In the genomic region with DNA sequence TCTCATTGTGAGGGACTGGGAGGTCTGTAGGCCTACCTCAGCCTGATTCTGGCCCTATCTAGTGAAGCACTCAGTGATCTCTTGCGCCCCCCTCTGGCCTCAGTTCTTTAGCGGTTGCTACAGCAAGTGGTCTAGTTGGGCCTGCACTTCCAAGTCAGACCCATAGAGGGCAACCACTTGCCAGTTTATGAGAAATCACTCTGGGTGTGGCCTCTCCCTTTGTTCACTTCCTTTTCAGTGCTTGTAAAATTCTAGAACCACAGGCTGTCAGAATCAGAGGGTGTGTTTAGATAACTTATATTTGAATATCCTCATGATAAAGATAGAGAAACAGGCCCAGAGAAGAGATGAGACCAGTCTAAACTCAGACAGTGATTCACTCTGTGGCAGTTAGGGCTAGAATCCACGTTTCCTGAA, we compare ENCODE assay signal across 8 cellular contexts.
DNase-seq lines count a peak whose midpoint lies in the region; ATAC-seq, FAIRE-seq and TF ChIP-seq lines count a peak whose summit lies in the region.

No MANE protein-coding gene starts in this region.

- no peaks in the 10 kb centered on the region for H3K27me3 ChIP-seq in left lung

- H3K9me3 ChIP-seq in left lung, result no peaks in the 10 kb centered on the region

- peak; percentile 89 for DNase-seq in AG10803 (ENCODE audit: low read depth)
- peak; percentile 50 to 81 for DNase-seq in NCI-H524 (lab: John Stamatoyannopoulos, UW)
- peak; percentile 87 to 95 for DNase-seq in activated CD4-positive, alpha-beta T cell treated with anti-CD3 and anti-CD28 coated beads for 4 hours
- DNase-seq in left lung, result peak; percentile 80 to 95
- peak; percentile 89 to 98 for DNase-seq in stimulated activated CD4-positive, alpha-beta T cell treated with anti-CD3 and anti-CD28 coated beads, Interleukin-2, amount 100 ng/mL, for 48 hours

- no peaks in the 10 kb centered on the region for H3K36me3 ChIP-seq in left lung

- peaks cover 12 to 41% of the 10 kb centered on the region in 2 donors for H3K4me1 ChIP-seq in left lung

- H3K4me3 ChIP-seq in AG10803 (ENCODE audit: low read length) (no peak overlapping the region), left lung (no peak overlapping the region)

- intact Hi-C loops in left lung (cut with DNase I), result loop anchor here in 1 of 2 donors (10.0 kb wide), 1 partner anchor 129 kb away; no protein-coding TSS in a partner anchor

- FAIRE-seq in colon (lab: Jason Lieb, UNC), result peak; percentile 97

- ATAC-seq in GM19025 (IDR thresholded peaks at IDR 0.05; ENCODE audit: low read depth, unreplicated experiment) (peak; percentile 82), HG03280 (IDR thresholded peaks at IDR 0.05; ENCODE audit: unreplicated experiment) (peak; percentile 74), left lung (peak; percentile 99)

- peak overlapping the region; percentile 83 for H3K27ac ChIP-seq in left lung

- TF ChIP-seq CTCF in AG10803 (conservative IDR thresholded peaks at IDR 0.05; ENCODE audit: low read length), result peak; percentile 98
- peak; percentile 91 to 99 for TF ChIP-seq CTCF in left lung (IDR thresholded peaks at IDR 0.05)
